ENCODE assay signal across 36 cellular contexts in genomic region chr17:9893606-9894005, GRCh38. TPM values are rescaled to one million over a fixed set of nuclear protein-coding genes. Genes with fewer than 3 reads are reported as not detected.
DNase-seq lines count a peak whose midpoint lies in the region; ATAC-seq and TF ChIP-seq lines count a peak whose summit lies in the region.
"Had no signal": no experiment of that assay in that cellular context is flagged by ENCODE, and none has a peak within 500 bp of the region (broad histone marks: within the 10 kb centered on the region; RNA-seq: fewer than 3 reads in every experiment).

No MANE protein-coding gene starts in this region.

- H4K8ac ChIP-seq in mesenchymal stem cell (ENCODE audit: low read length) = no peak overlapping the region

- no peak overlapping the region for H3K4me3 Mint-ChIP-seq in T-helper 2 cell treated with Interferon-gamma antibody and Interleukin-4, amounts not matched to agents 5 μg/mL and 100 μg/mL, for 36 hours
- H3K4me3 Mint-ChIP-seq: activated CD8-positive, alpha-beta T cell treated with anti-CD3 and anti-CD28 coated beads for 36 hours; activated naive CD4-positive, alpha-beta T cell treated with anti-CD3 and anti-CD28 coated beads, Interleukin-2, amount 10 ng/mL, durations not matched to agents 7 days and 5 days; mesothelial cell of epicardium; naive B cell had no signal

- H2AK5ac ChIP-seq in mesenchymal stem cell (ENCODE audit: low read length, severe bottlenecking) = no peak overlapping the region

- no peak overlapping the region for H3K14ac ChIP-seq in mesenchymal stem cell (ENCODE audit: low read length in 2 of 2)

- H3K9ac ChIP-seq in mesenchymal stem cell (ENCODE audit: low read length) = no peak overlapping the region
- H3K9ac ChIP-seq: BLaER1 treated with 17β-estradiol and CSF1 and Interleukin-3, amounts not matched to agents 10 nM and 100 nM had no signal

- no peak overlapping the region for H2AFZ ChIP-seq in mesenchymal stem cell (ENCODE audit: low read depth, low read length)
- H2AFZ ChIP-seq: PC-9 had no signal

- H3K9me3 ChIP-seq in mesenchymal stem cell (ENCODE audit: control insufficient read depth, low read length) = no peaks in the 10 kb centered on the region
- no peaks in the 10 kb centered on the region for H3K9me3 ChIP-seq in uterus
- H3K9me3 ChIP-seq: BLaER1 treated with 17β-estradiol and CSF1 and Interleukin-3, amounts not matched to agents 10 nM and 100 nM; neutrophil; right lobe of liver; vagina had no signal

- H3K4me2 ChIP-seq in mesenchymal stem cell (ENCODE audit: low read length, poor library complexity, severe bottlenecking) = no peak overlapping the region
- H3K4me2 ChIP-seq: BLaER1 treated with 17β-estradiol and CSF1 and Interleukin-3, amounts not matched to agents 10 nM and 100 nM; PC-9 had no signal

- H3K27me3 Mint-ChIP-seq in T-helper 2 cell treated with Interferon-gamma antibody and Interleukin-4, amounts not matched to agents 5 μg/mL and 100 μg/mL, for 36 hours (ENCODE audit: low read depth) = no peaks in the 10 kb centered on the region

- ATAC-seq in HG03520 (IDR thresholded peaks at IDR 0.05; ENCODE audit: unreplicated experiment) (no peak), left cardiac atrium (no peak)
- ATAC-seq: activated CD8-positive, alpha-beta T cell treated with anti-CD3 and anti-CD28 coated beads for 36 hours; left ventricle myocardium superior; right lobe of liver had no signal

- H3K4me3 ChIP-seq in astrocyte of the cerebellum (ENCODE audit: low read depth, low read length) (no peak overlapping the region), mesenchymal stem cell (ENCODE audit: insufficient read depth in 1 of 2, low read depth in 1 of 2, low read length in 2 of 2) (no peak overlapping the region), uterus (no peak overlapping the region)
- H3K4me3 ChIP-seq: BLaER1 treated with 17β-estradiol and CSF1 and Interleukin-3, amounts not matched to agents 10 nM and 100 nM; PC-9; right lobe of liver; stomach; vagina had no signal

- H2BK15ac ChIP-seq in mesenchymal stem cell (ENCODE audit: low read depth, poor library complexity, severe bottlenecking) = no peak overlapping the region

- in situ Hi-C loops in astrocyte of the cerebellum (cut with HindIII; ENCODE audit: low sequenced_read_pairs) = no loop called here

- H2BK12ac ChIP-seq in mesenchymal stem cell (ENCODE audit: low read length in 2 of 2) = no peak overlapping the region

- H3K9me3 Mint-ChIP-seq in T-helper 2 cell treated with Interferon-gamma antibody and Interleukin-4, amounts not matched to agents 5 μg/mL and 100 μg/mL, for 36 hours = no peaks in the 10 kb centered on the region
- H3K9me3 Mint-ChIP-seq: activated CD8-positive, alpha-beta T cell treated with anti-CD3 and anti-CD28 coated beads for 36 hours; activated naive CD4-positive, alpha-beta T cell treated with anti-CD3 and anti-CD28 coated beads, Interleukin-2, amount 10 ng/mL, durations not matched to agents 7 days and 5 days; mesothelial cell of epicardium had no signal

- no peak overlapping the region for H2BK120ac ChIP-seq in mesenchymal stem cell (ENCODE audit: low read depth, low read length)

- no peaks in the 10 kb centered on the region for H3K4me1 Mint-ChIP-seq in T-helper 2 cell treated with Interferon-gamma antibody and Interleukin-4, amounts not matched to agents 5 μg/mL and 100 μg/mL, for 36 hours (ENCODE audit: low read depth)
- H3K4me1 Mint-ChIP-seq: activated naive CD4-positive, alpha-beta T cell treated with anti-CD3 and anti-CD28 coated beads, Interleukin-2, amount 10 ng/mL, durations not matched to agents 7 days and 5 days; mesothelial cell of epicardium; naive B cell had no signal

- no peak overlapping the region for H4K91ac ChIP-seq in mesenchymal stem cell (ENCODE audit: low read length)

- H3K4ac ChIP-seq in mesenchymal stem cell (ENCODE audit: low read depth in 1 of 2, low read length in 2 of 2) = no peak overlapping the region

- intact Hi-C loops in uterus (cut with DNase I; ENCODE audit: low total_unique reads) = no loop called here
- intact Hi-C loops in left cardiac atrium (cut with DNase I) = no loop called here

- H3K27ac Mint-ChIP-seq in T-helper 2 cell treated with Interferon-gamma antibody and Interleukin-4, amounts not matched to agents 5 μg/mL and 100 μg/mL, for 36 hours = no peak overlapping the region
- H3K27ac Mint-ChIP-seq: activated CD8-positive, alpha-beta T cell treated with anti-CD3 and anti-CD28 coated beads for 36 hours; activated naive CD4-positive, alpha-beta T cell treated with anti-CD3 and anti-CD28 coated beads, Interleukin-2, amount 10 ng/mL, durations not matched to agents 7 days and 5 days; mesothelial cell of epicardium; naive B cell; progenitor cell of endocrine pancreas had no signal

- H3K27me3 ChIP-seq in mesenchymal stem cell (ENCODE audit: control insufficient read depth in 1 of 2, insufficient read depth in 1 of 2, low read length in 2 of 2) = peaks cover 0 to 43% of the 10 kb centered on the region in 2 experiments
- H3K27me3 ChIP-seq in uterus = no peaks in the 10 kb centered on the region
- H3K27me3 ChIP-seq: right lobe of liver, vagina had no signal

- no peaks in the 10 kb centered on the region for H3K36me3 Mint-ChIP-seq in T-helper 2 cell treated with Interferon-gamma antibody and Interleukin-4, amounts not matched to agents 5 μg/mL and 100 μg/mL, for 36 hours (ENCODE audit: low read depth)
- H3K36me3 Mint-ChIP-seq: activated naive CD4-positive, alpha-beta T cell treated with anti-CD3 and anti-CD28 coated beads, Interleukin-2, amount 10 ng/mL, durations not matched to agents 7 days and 5 days; mesothelial cell of epicardium; naive B cell had no signal

- TF ChIP-seq CTCF in astrocyte of the cerebellum (IDR thresholded peaks at IDR 0.05; ENCODE audit: low read depth, low read length, missing control alignments) (no peak), uterus (IDR thresholded peaks at IDR 0.05) (no peak)

- no peaks in the 10 kb centered on the region for H3K4me1 ChIP-seq in mesenchymal stem cell (ENCODE audit: control insufficient read depth, insufficient read depth, low read depth, low read length)
- no peaks in the 10 kb centered on the region for H3K4me1 ChIP-seq in uterus
- H3K4me1 ChIP-seq: right lobe of liver, stomach, vagina had no signal

- H3K79me1 ChIP-seq in mesenchymal stem cell (replicated peaks; ENCODE audit: low read length, poor library complexity, severe bottlenecking) = no peaks in the 10 kb centered on the region

- H3K23ac ChIP-seq in mesenchymal stem cell (ENCODE audit: low read length in 2 of 2) = no peak overlapping the region

- no peak for TF ChIP-seq POLR2A in uterus (IDR thresholded peaks at IDR 0.05)

- H2BK5ac ChIP-seq in mesenchymal stem cell (ENCODE audit: low read depth, low read length, poor library complexity, severe bottlenecking) = no peak overlapping the region

- DNase-seq in Daoy (ENCODE audit: low read depth) (peak; percentile 32), LoVo (ENCODE audit: low spot score) (peak; percentile 15), astrocyte of the cerebellum (ENCODE audit: low read depth) (peak; percentile 55), mesenchymal stem cell (peak; percentile 42), uterus (no peak), left cardiac atrium (no peak)
- DNase-seq in T-helper 2 cell treated with Interferon-gamma antibody and Interleukin-4, amounts not matched to agents 5 μg/mL and 100 μg/mL, for 36 hours (ENCODE audit: low spot score) = no peak
- DNase-seq: activated CD8-positive, alpha-beta T cell treated with anti-CD3 and anti-CD28 coated beads for 36 hours; activated naive CD4-positive, alpha-beta T cell treated with anti-CD3 and anti-CD28 coated beads, Interleukin-2, amount 10 ng/mL, durations not matched to agents 7 days and 5 days; amniotic stem cell; DMS53; effector CD8-positive, alpha-beta T cell; foreskin fibroblast; head of caudate nucleus; KG1; left ventricle myocardium superior; naive B cell; NCI-H1417 treated with DMSO at 0.1 percent for 48 hours; NCI-H2081; NCI-H2227 treated with DMSO at 0.1 percent for 48 hours; NCI-H69; PC-9; right lobe of liver; SHP77; stimulated activated CD4-positive, alpha-beta T cell treated with anti-CD3 and anti-CD28 coated beads, Interleukin-12 subunit alpha, Interleukin-12 subunit beta, amount 100 ng/mL, for 4 hours; stimulated activated CD4-positive, alpha-beta T cell treated with anti-CD3 and anti-CD28 coated beads, Interleukin-2, amount 100 ng/mL, for 48 hours; stomach; T-helper 9 cell had no signal

- no peak overlapping the region for H3K27ac ChIP-seq in mesenchymal stem cell (ENCODE audit: low read length, poor library complexity, severe bottlenecking)
- H3K27ac ChIP-seq in uterus = no peak overlapping the region
- H3K27ac ChIP-seq: BLaER1 treated with 17β-estradiol and CSF1 and Interleukin-3, amounts not matched to agents 10 nM and 100 nM; neutrophil; PC-9; right lobe of liver; stomach; vagina had no signal

- H3K36me3 ChIP-seq in mesenchymal stem cell (ENCODE audit: control insufficient read depth in 1 of 2, insufficient read depth in 2 of 2, low read depth in 1 of 2, low read length in 2 of 2) (no peaks in the 10 kb centered on the region), uterus (no peaks in the 10 kb centered on the region)
- H3K36me3 ChIP-seq: neutrophil, right lobe of liver, stomach, vagina had no signal

- WGBS in mesenchymal stem cell = 53% methylated on average over 3 of the region's 3 CpGs

- H3K18ac ChIP-seq in mesenchymal stem cell (ENCODE audit: low read depth in 1 of 2, low read length in 2 of 2) = no peak overlapping the region

RNA-seq across cellular contexts. Expression of gene RCVRN, which starts 11.5 kb away (rescaled TPM):
- not detected in 2 replicates for total RNA-seq in Daoy (2014; rRNA removed; shearing (Covaris generic))
- 1.4 TPM for polyA plus RNA-seq in mesenchymal stem cell (2013, experiment 1 of 2)
- polyA plus RNA-seq in mesenchymal stem cell (2013, experiment 2 of 2) = 1.4 TPM
- total RNA-seq in uterus (under 1 TPM in 1 of 4 donors, not detected in 3; 0.88 TPM), left cardiac atrium (under 1 TPM in 1 of 2 donors, not detected in 1; 0.47 TPM)
- total RNA-seq: activated CD8-positive, alpha-beta T cell treated with anti-CD3 and anti-CD28 coated beads for 36 hours; bronchial epithelial cell; PC-9; progenitor cell of endocrine pancreas; right lobe of liver had no signal
- polyA plus RNA-seq: keratinocyte had no signal

Comparison
In these comparisons a context has a peak if more than half of its experiments do, and no peak if none do; other contexts are left out.
1. DNase-seq: peak in Daoy (single experiment), LoVo (single experiment), astrocyte of the cerebellum (single experiment) and mesenchymal stem cell (single experiment); none in uterus (0 of 2), T-helper 2 cell treated with Interferon-gamma antibody and Interleukin-4, amounts not matched to agents 5 μg/mL and 100 μg/mL, for 36 hours (single experiment) and left cardiac atrium (single experiment).